ENCODE assay signal across 20 cellular contexts in genomic region chr2:49917654-49918053, GRCh38.
A peak's percentile ranks its signal among the peaks of the same experiment; 100 is the strongest.
DNase-seq lines count a peak whose midpoint lies in the region; ATAC-seq, FAIRE-seq and TF ChIP-seq lines count a peak whose summit lies in the region.
"Had no signal": no experiment of that assay in that cellular context is flagged by ENCODE, and none has a peak within 500 bp of the region (broad histone marks: within the 10 kb centered on the region; RNA-seq: fewer than 3 reads in every experiment).

No MANE protein-coding gene starts in this region.

- H3K4me1 Mint-ChIP-seq in WTC11, result peaks cover 14% of the 10 kb centered on the region
- no peaks in the 10 kb centered on the region for H3K4me1 Mint-ChIP-seq in naive thymus-derived CD8-positive, alpha-beta T cell
- H3K4me1 Mint-ChIP-seq: CD4-positive, alpha-beta memory T cell had no signal

- H3K36me3 ChIP-seq in kidney (ENCODE audit: control insufficient read depth in 1 of 2, insufficient read depth in 2 of 2, low read length in 2 of 2) (no peaks in the 10 kb centered on the region), small intestine (ENCODE audit: control insufficient read depth in 2 of 2, insufficient read depth in 2 of 2, low read length in 2 of 2) (no peaks in the 10 kb centered on the region)

- no peak for TF ChIP-seq CTCF in WTC11 (IDR thresholded peaks at IDR 0.05)
- no peak for TF ChIP-seq CTCF in kidney (IDR thresholded peaks at IDR 0.05; ENCODE audit: borderline replicate concordance, extremely low read depth, insufficient read depth)

- H3K4me3 ChIP-seq in kidney (ENCODE audit: low read length in 2 of 2) (no peak overlapping the region), small intestine (ENCODE audit: low read depth in 1 of 2, low read length in 2 of 2) (no peak overlapping the region)
- H3K4me3 ChIP-seq: GM23248 had no signal

- intact Hi-C loops in kidney (cut with DNase I), result no loop called here

- 86 to 87% (median 86%) methylated on average over 1 of the region's 1 CpG for WGBS in small intestine, 3 donors

- no peaks in the 10 kb centered on the region for H3K36me3 Mint-ChIP-seq in WTC11
- H3K36me3 Mint-ChIP-seq in naive thymus-derived CD8-positive, alpha-beta T cell, result no peaks in the 10 kb centered on the region
- H3K36me3 Mint-ChIP-seq: CD4-positive, alpha-beta memory T cell had no signal

- no peak for DNase-seq in WTC11 (ENCODE audit: low spot score)
- no peak for DNase-seq in kidney
- DNase-seq in small intestine, result no peak
- DNase-seq in DMS 273 (lab: John Stamatoyannopoulos, UW; ENCODE audit: unreplicated experiment), result no peak
- DNase-seq in naive thymus-derived CD8-positive, alpha-beta T cell, result no peak
- DNase-seq: 8988T; C1 segment of cervical spinal cord; Caco-2; CD4-positive, alpha-beta memory T cell; DMS 273 treated with DMSO at 0.1 percent for 48 hours; DMS79; EL; GF-D8; GM23248; H7 had no signal

- H3K9me3 Mint-ChIP-seq in WTC11, result no peaks in the 10 kb centered on the region
- peaks cover 0 to 16% (median 0%) of the 10 kb centered on the region in 9 donors for H3K9me3 Mint-ChIP-seq in naive thymus-derived CD8-positive, alpha-beta T cell

- H3K9ac ChIP-seq in kidney (ENCODE audit: low read length in 2 of 2), result no peak overlapping the region
- H3K9ac ChIP-seq: GM23248 had no signal

- no peaks in the 10 kb centered on the region for H3K4me1 ChIP-seq in kidney (ENCODE audit: control insufficient read depth in 1 of 2, insufficient read depth in 1 of 2, low read depth in 1 of 2, low read length in 2 of 2)
- H3K4me1 ChIP-seq in small intestine (ENCODE audit: control insufficient read depth in 2 of 2, insufficient read depth in 1 of 2, low read depth in 1 of 2, low read length in 1 of 2), result no peaks in the 10 kb centered on the region
- H3K4me1 ChIP-seq: Caco-2 had no signal

- FAIRE-seq in G401.6 (lab: Jason Lieb, UNC) (peak; percentile 84), kidney (lab: Jason Lieb, UNC) (peak; percentile 35), small intestine (lab: Jason Lieb, UNC) (no peak)
- FAIRE-seq: GM12891, H1 had no signal

- CTCF ChIA-PET in WTC11 (lab: Charles Lee), result no interaction called here

- no peak overlapping the region for H3K27ac Mint-ChIP-seq in WTC11
- H3K27ac Mint-ChIP-seq in naive thymus-derived CD8-positive, alpha-beta T cell, result no peak overlapping the region
- H3K27ac Mint-ChIP-seq: CD4-positive, alpha-beta memory T cell had no signal

- ATAC-seq in WTC11 (no peak), GM21717 (IDR thresholded peaks at IDR 0.05; ENCODE audit: unreplicated experiment) (no peak)
- no peak for ATAC-seq in naive thymus-derived CD8-positive, alpha-beta T cell
- ATAC-seq: HCT116 had no signal

- H3K27me3 ChIP-seq in small intestine (ENCODE audit: control insufficient read depth in 2 of 2, insufficient read depth in 2 of 2, low read length in 2 of 2), result no peaks in the 10 kb centered on the region

- POLR2A ChIA-PET in WTC11 (lab: Charles Lee), result no interaction called here
- POLR2A ChIA-PET in naive thymus-derived CD8-positive, alpha-beta T cell (lab: Charles Lee), result no interaction called here

- H3K27ac ChIP-seq in kidney (ENCODE audit: low read depth in 2 of 2, low read length in 2 of 2) (no peak overlapping the region), small intestine (ENCODE audit: low read depth in 1 of 2, low read length in 1 of 2) (no peak overlapping the region)
- H3K27ac ChIP-seq: GM23248 had no signal

- no peaks in the 10 kb centered on the region for H3K9me3 ChIP-seq in kidney (ENCODE audit: control insufficient read depth in 1 of 2, low read length in 2 of 2)
- no peaks in the 10 kb centered on the region for H3K9me3 ChIP-seq in small intestine (ENCODE audit: control insufficient read depth, low read depth)
- H3K9me3 ChIP-seq: Caco-2 had no signal

- peaks cover 4% of the 10 kb centered on the region; the same call in 1 of the 2 replicates for H3K27me3 Mint-ChIP-seq in WTC11 (ENCODE audit: low read depth)
- no peaks in the 10 kb centered on the region for H3K27me3 Mint-ChIP-seq in naive thymus-derived CD8-positive, alpha-beta T cell
- H3K27me3 Mint-ChIP-seq: CD4-positive, alpha-beta memory T cell had no signal

- H3K4me3 Mint-ChIP-seq in WTC11, result no peak overlapping the region
- no peak overlapping the region for H3K4me3 Mint-ChIP-seq in naive thymus-derived CD8-positive, alpha-beta T cell
- H3K4me3 Mint-ChIP-seq: CD4-positive, alpha-beta memory T cell had no signal

TF ChIP-seq in WTC11, 78 proteins besides CTCF, POLR2A, EP300 and RAD21:
- TF ChIP-seq ZNF317 (CRISPR knock-in tag; IDR thresholded peaks at IDR 0.05; ENCODE audit: borderline replicate concordance, low read depth), result no peak
- no peak for TF ChIP-seq ZSCAN18 (CRISPR knock-in tag; IDR thresholded peaks at IDR 0.05)
- TF ChIP-seq SMAD4 (CRISPR knock-in tag; IDR thresholded peaks at IDR 0.05), result no peak
- no peak for TF ChIP-seq TEAD1 (CRISPR knock-in tag; IDR thresholded peaks at IDR 0.05)
- no peak for TF ChIP-seq NFYB (CRISPR knock-in tag; conservative IDR thresholded peaks at IDR 0.05; ENCODE audit: low read depth)
- no peak for TF ChIP-seq ATF6 (CRISPR knock-in tag; IDR thresholded peaks at IDR 0.05)
- peak; percentile 91; the same call in 1 of the 2 replicates for TF ChIP-seq HMGA2 (CRISPR knock-in tag; IDR thresholded peaks at IDR 0.05)
